In genomic region chr15:62569460-62570404, GRCh38 we compare ENCODE assay signal across 1 cellular context.
TF ChIP-seq lines count a peak whose summit lies in the region.

No MANE protein-coding gene starts in this region.

TF ChIP-seq in HepG2, 621 proteins besides CTCF, POLR2A, EP300 and RAD21 (continued from another document and continues in another):
- TF ChIP-seq ZNF17 (CRISPR knock-in tag; IDR thresholded peaks at IDR 0.05) = no peak
- no peak for TF ChIP-seq ARNT (IDR thresholded peaks at IDR 0.05)
- no peak for TF ChIP-seq ZNF619 (CRISPR knock-in tag; IDR thresholded peaks at IDR 0.05)
- TF ChIP-seq ZNF138 (CRISPR knock-in tag; IDR thresholded peaks at IDR 0.05; ENCODE audit: low read depth) = no peak
- TF ChIP-seq FOXJ3 (CRISPR knock-in tag; IDR thresholded peaks at IDR 0.05; ENCODE audit: borderline replicate concordance) = peak; percentile 98
- no peak; the same call in 1 of the 2 replicates for TF ChIP-seq PRDM10 (CRISPR knock-in tag; IDR thresholded peaks at IDR 0.05; ENCODE audit: low read depth)
- TF ChIP-seq FOXP1 (IDR thresholded peaks at IDR 0.05) = peak; percentile 82
- peak; percentile 94 for TF ChIP-seq FOXP1 (CRISPR knock-in tag; IDR thresholded peaks at IDR 0.05)
- TF ChIP-seq ZBTB46 (CRISPR knock-in tag; IDR thresholded peaks at IDR 0.05; ENCODE audit: borderline replicate concordance) = no peak
- peak; percentile 92 for TF ChIP-seq SOX5 (CRISPR knock-in tag; IDR thresholded peaks at IDR 0.05; ENCODE audit: borderline replicate concordance)
- TF ChIP-seq ZC3H4 (CRISPR knock-in tag; IDR thresholded peaks at IDR 0.05; ENCODE audit: borderline replicate concordance) = no peak
- TF ChIP-seq ZBTB8A (CRISPR knock-in tag; IDR thresholded peaks at IDR 0.05; ENCODE audit: borderline replicate concordance, low read depth) = no peak
- peak; percentile 99 for TF ChIP-seq HMG20A (CRISPR knock-in tag; IDR thresholded peaks at IDR 0.05; ENCODE audit: borderline replicate concordance)
- TF ChIP-seq, protein P1, sequence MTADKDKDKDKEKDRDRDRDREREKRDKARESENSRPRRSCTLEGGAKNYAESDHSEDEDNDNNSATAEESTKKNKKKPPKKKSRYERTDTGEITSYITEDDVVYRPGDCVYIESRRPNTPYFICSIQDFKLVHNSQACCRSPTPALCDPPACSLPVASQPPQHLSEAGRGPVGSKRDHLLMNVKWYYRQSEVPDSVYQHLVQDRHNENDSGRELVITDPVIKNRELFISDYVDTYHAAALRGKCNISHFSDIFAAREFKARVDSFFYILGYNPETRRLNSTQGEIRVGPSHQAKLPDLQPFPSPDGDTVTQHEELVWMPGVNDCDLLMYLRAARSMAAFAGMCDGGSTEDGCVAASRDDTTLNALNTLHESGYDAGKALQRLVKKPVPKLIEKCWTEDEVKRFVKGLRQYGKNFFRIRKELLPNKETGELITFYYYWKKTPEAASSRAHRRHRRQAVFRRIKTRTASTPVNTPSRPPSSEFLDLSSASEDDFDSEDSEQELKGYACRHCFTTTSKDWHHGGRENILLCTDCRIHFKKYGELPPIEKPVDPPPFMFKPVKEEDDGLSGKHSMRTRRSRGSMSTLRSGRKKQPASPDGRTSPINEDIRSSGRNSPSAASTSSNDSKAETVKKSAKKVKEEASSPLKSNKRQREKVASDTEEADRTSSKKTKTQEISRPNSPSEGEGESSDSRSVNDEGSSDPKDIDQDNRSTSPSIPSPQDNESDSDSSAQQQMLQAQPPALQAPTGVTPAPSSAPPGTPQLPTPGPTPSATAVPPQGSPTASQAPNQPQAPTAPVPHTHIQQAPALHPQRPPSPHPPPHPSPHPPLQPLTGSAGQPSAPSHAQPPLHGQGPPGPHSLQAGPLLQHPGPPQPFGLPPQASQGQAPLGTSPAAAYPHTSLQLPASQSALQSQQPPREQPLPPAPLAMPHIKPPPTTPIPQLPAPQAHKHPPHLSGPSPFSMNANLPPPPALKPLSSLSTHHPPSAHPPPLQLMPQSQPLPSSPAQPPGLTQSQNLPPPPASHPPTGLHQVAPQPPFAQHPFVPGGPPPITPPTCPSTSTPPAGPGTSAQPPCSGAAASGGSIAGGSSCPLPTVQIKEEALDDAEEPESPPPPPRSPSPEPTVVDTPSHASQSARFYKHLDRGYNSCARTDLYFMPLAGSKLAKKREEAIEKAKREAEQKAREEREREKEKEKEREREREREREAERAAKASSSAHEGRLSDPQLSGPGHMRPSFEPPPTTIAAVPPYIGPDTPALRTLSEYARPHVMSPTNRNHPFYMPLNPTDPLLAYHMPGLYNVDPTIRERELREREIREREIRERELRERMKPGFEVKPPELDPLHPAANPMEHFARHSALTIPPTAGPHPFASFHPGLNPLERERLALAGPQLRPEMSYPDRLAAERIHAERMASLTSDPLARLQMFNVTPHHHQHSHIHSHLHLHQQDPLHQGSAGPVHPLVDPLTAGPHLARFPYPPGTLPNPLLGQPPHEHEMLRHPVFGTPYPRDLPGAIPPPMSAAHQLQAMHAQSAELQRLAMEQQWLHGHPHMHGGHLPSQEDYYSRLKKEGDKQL (CRISPR knock-in tag; IDR thresholded peaks at IDR 0.05; ENCODE audit: low read depth) = peak; percentile 99
- TF ChIP-seq ZNF343 (CRISPR knock-in tag; IDR thresholded peaks at IDR 0.05) = 0 out of 2 replicates have a peak, but pooled peaks have one; percentile 44
- peak; percentile 47; the same call in 1 of the 2 replicates for TF ChIP-seq ZNF501 (CRISPR knock-in tag; IDR thresholded peaks at IDR 0.05)
- TF ChIP-seq HOMEZ (CRISPR knock-in tag; IDR thresholded peaks at IDR 0.05; ENCODE audit: low read depth) = peak; percentile 88
- TF ChIP-seq ZNF331 (CRISPR knock-in tag; IDR thresholded peaks at IDR 0.05) = peak; percentile 78
- TF ChIP-seq, protein P2, sequence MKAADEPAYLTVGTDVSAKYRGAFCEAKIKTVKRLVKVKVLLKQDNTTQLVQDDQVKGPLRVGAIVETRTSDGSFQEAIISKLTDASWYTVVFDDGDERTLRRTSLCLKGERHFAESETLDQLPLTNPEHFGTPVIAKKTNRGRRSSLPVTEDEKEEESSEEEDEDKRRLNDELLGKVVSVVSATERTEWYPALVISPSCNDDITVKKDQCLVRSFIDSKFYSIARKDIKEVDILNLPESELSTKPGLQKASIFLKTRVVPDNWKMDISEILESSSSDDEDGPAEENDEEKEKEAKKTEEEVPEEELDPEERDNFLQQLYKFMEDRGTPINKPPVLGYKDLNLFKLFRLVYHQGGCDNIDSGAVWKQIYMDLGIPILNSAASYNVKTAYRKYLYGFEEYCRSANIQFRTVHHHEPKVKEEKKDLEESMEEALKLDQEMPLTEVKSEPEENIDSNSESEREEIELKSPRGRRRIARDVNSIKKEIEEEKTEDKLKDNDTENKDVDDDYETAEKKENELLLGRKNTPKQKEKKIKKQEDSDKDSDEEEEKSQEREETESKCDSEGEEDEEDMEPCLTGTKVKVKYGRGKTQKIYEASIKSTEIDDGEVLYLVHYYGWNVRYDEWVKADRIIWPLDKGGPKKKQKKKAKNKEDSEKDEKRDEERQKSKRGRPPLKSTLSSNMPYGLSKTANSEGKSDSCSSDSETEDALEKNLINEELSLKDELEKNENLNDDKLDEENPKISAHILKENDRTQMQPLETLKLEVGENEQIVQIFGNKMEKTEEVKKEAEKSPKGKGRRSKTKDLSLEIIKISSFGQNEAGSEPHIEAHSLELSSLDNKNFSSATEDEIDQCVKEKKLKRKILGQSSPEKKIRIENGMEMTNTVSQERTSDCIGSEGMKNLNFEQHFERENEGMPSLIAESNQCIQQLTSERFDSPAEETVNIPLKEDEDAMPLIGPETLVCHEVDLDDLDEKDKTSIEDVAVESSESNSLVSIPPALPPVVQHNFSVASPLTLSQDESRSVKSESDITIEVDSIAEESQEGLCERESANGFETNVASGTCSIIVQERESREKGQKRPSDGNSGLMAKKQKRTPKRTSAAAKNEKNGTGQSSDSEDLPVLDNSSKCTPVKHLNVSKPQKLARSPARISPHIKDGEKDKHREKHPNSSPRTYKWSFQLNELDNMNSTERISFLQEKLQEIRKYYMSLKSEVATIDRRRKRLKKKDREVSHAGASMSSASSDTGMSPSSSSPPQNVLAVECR (CRISPR knock-in tag; IDR thresholded peaks at IDR 0.05; ENCODE audit: borderline replicate concordance) = peak; percentile 64; the same call in 1 of the 2 replicates
- 0 out of 2 replicates have a peak, but pooled peaks have one; percentile 63 for TF ChIP-seq ZNF337 (CRISPR knock-in tag; IDR thresholded peaks at IDR 0.05; ENCODE audit: borderline replicate concordance, low read depth)
- peak; percentile 65; the same call in 1 of the 2 replicates for TF ChIP-seq BRCA1 (CRISPR knock-in tag; IDR thresholded peaks at IDR 0.05)
- peak; percentile 69; the same call in 1 of the 2 replicates for TF ChIP-seq BHLHE40 (IDR thresholded peaks at IDR 0.05; ENCODE audit: low read length)
- TF ChIP-seq ZNF777 (CRISPR knock-in tag; IDR thresholded peaks at IDR 0.05) = peak; percentile 44; the same call in 1 of the 2 replicates
- TF ChIP-seq PATZ1 (CRISPR knock-in tag; IDR thresholded peaks at IDR 0.05) = peak; percentile 82
- TF ChIP-seq ZFP36 (IDR thresholded peaks at IDR 0.05; ENCODE audit: borderline replicate concordance, low read depth, low read length, partially characterized antibody) = peak; percentile 81
- TF ChIP-seq CREBL2 (CRISPR knock-in tag; IDR thresholded peaks at IDR 0.05; ENCODE audit: borderline replicate concordance) = no peak
- TF ChIP-seq, protein P3, sequence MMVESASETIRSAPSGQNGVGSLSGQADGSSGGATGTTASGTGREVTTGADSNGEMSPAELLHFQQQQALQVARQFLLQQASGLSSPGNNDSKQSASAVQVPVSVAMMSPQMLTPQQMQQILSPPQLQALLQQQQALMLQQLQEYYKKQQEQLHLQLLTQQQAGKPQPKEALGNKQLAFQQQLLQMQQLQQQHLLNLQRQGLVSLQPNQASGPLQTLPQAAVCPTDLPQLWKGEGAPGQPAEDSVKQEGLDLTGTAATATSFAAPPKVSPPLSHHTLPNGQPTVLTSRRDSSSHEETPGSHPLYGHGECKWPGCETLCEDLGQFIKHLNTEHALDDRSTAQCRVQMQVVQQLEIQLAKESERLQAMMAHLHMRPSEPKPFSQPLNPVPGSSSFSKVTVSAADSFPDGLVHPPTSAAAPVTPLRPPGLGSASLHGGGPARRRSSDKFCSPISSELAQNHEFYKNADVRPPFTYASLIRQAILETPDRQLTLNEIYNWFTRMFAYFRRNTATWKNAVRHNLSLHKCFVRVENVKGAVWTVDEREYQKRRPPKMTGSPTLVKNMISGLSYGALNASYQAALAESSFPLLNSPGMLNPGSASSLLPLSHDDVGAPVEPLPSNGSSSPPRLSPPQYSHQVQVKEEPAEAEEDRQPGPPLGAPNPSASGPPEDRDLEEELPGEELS (CRISPR knock-in tag; IDR thresholded peaks at IDR 0.05) = peak; percentile 97
- TF ChIP-seq NR2F6 (IDR thresholded peaks at IDR 0.05) = peak; percentile 82
- TF ChIP-seq NR2F6 (CRISPR knock-in tag; IDR thresholded peaks at IDR 0.05) = peak; percentile 83
- peak; percentile 83; the same call in 1 of the 2 replicates for TF ChIP-seq MLX (CRISPR knock-in tag; IDR thresholded peaks at IDR 0.05)
- no peak for TF ChIP-seq ZNF44 (CRISPR knock-in tag; IDR thresholded peaks at IDR 0.05)
- peak; percentile 79; the same call in 1 of the 2 replicates for TF ChIP-seq NFKBIZ (CRISPR knock-in tag; IDR thresholded peaks at IDR 0.05)
